In the genomic region with DNA sequence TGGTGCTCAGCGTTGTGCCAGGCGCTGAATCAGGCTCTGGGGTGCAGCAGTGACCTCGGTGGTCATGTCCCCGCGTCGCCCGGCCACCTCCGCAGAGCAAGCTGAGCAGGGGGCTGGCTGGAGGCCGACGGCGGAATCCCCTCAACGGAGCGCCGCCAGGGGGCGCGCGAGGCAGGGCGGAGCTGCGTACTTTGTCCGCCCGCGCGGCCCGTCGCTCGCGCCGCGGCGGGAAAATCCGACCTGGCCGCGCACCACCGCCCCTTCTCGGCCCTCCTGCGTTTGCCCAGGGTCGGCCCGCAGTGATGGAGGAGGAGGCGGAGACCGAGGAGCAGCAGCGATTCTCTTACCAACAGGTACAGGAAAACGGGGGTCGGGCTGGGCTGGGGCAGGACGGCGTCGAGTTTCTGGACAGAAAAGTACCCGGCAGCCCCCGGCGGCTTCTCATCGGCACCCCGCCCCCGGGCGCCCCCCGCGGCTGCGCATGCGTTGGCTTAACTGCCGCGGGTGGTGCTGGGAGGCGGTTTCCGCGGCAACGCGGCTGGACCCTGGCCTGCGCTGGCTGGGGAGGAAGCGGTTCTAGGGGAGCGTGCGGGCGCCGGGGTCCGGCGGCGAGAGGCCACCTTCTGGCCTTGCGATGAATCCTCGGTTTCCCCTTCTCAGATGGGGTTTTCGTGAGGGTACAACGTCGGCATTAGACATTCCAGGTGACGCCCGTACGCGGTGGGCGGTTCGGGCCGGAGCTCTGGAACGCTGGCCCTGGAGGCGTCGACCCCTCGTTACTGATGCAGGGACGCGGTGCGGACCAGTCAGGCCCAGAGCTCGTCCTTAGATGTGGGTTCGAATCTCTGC, we compare ENCODE assay signal across 8 cellular contexts. TPM values are rescaled to one million over a fixed set of nuclear protein-coding genes. Genes with fewer than 3 reads are reported as not detected.
DNase-seq lines count a peak whose midpoint lies in the region; TF ChIP-seq lines count a peak whose summit lies in the region.

TSS of gene CENPS (plus strand) at position 218 of the 849 bp plus-strand sequence. CDS start at position 303, 85 bp downstream.

- H3K36me3 ChIP-seq in MM.1S (replicated peaks; ENCODE audit: insufficient read depth, low read length) (no peaks in the 10 kb centered on the region), SK-N-MC (ENCODE audit: insufficient read depth, low read length) (no peaks in the 10 kb centered on the region), suprapubic skin (no peaks in the 10 kb centered on the region)

- H3K27me3 ChIP-seq in MM.1S (replicated peaks; ENCODE audit: insufficient read depth, low read length), result no peaks in the 10 kb centered on the region
- no peaks in the 10 kb centered on the region for H3K27me3 ChIP-seq in suprapubic skin

- peak within 1 kb of the TSS; percentile 96 for H3K4me2 ChIP-seq in MM.1S (ENCODE audit: low read depth, low read length)

- H3K27ac Mint-ChIP-seq in activated naive CD4-positive, alpha-beta T cell treated with anti-CD3 and anti-CD28 coated beads for 36 hours, result peak within 1 kb of the TSS; percentile 93

- TF ChIP-seq CTCF in MM.1S (IDR thresholded peaks at IDR 0.05; ENCODE audit: low read length) (peak; percentile 87), suprapubic skin (IDR thresholded peaks at IDR 0.05) (peak; percentile 94 to 96)

- no peaks in the 10 kb centered on the region for H3K9me2 ChIP-seq in MM.1S (replicated peaks; ENCODE audit: insufficient read depth, low read length)

- H3K79me2 ChIP-seq in MM.1S (ENCODE audit: low read length), result peaks cover 7% of the 10 kb centered on the region; the same call in 1 of the 2 replicates

- H3K4me3 ChIP-seq in MM.1S (ENCODE audit: low read length) (peak within 1 kb of the TSS; percentile 97), SK-N-MC (peak within 1 kb of the TSS; percentile 99), suprapubic skin (peak within 1 kb of the TSS; percentile 64)

- peak within 1 kb of the TSS; percentile 93 for H3K4me3 Mint-ChIP-seq in activated naive CD4-positive, alpha-beta T cell treated with anti-CD3 and anti-CD28 coated beads for 36 hours

- 0% methylated on average over 9 of the region's 94 CpGs for WGBS in suprapubic skin

- peaks cover 21% of the 10 kb centered on the region for H3K4me1 Mint-ChIP-seq in activated naive CD4-positive, alpha-beta T cell treated with anti-CD3 and anti-CD28 coated beads for 36 hours (ENCODE audit: low read depth)

- TF ChIP-seq EP300 in suprapubic skin (IDR thresholded peaks at IDR 0.05), result peak; percentile 10

- H3K9ac ChIP-seq in MM.1S (ENCODE audit: low read length) (peak within 1 kb of the TSS; percentile 87), SK-N-MC (ENCODE audit: insufficient read length) (peak within 1 kb of the TSS; percentile 92)

- no peaks in the 10 kb centered on the region for H3K9me3 Mint-ChIP-seq in activated naive CD4-positive, alpha-beta T cell treated with anti-CD3 and anti-CD28 coated beads for 36 hours

- no peak for TF ChIP-seq POLR2A in suprapubic skin (IDR thresholded peaks at IDR 0.05)

- intact Hi-C loops in activated naive CD4-positive, alpha-beta T cell treated with anti-CD3 and anti-CD28 coated beads for 36 hours (cut with micrococcal nuclease), result loop anchor here (1.0 to 2.0 kb wide), 4 partner anchors 42 to 436 kb away; partner anchors contain the start of genes DFFA and UBE4B

- H3K9me3 ChIP-seq in MM.1S (replicated peaks; ENCODE audit: insufficient read depth, low read length) (no peaks in the 10 kb centered on the region), SK-N-MC (ENCODE audit: low read depth, low read length) (no peaks in the 10 kb centered on the region), suprapubic skin (no peaks in the 10 kb centered on the region)

- DNase-seq in GM04504 (ENCODE audit: low read depth) (peak; percentile 78), HCEC 1CT (peak; percentile 82), MM.1S (peak; percentile 87), SK-N-MC (ENCODE audit: low read depth, low spot score) (no peak), germinal center (ENCODE audit: low spot score) (peak; percentile 99), occipital lobe (lab: John Stamatoyannopoulos, UW) (peak; percentile 82), suprapubic skin (ENCODE audit: low spot score in 2 of 2) (peak; percentile 89 to 91)
- peak; percentile 79 for DNase-seq in activated naive CD4-positive, alpha-beta T cell treated with anti-CD3 and anti-CD28 coated beads for 36 hours

- H3K36me3 Mint-ChIP-seq in activated naive CD4-positive, alpha-beta T cell treated with anti-CD3 and anti-CD28 coated beads for 36 hours (ENCODE audit: low read depth), result no peaks in the 10 kb centered on the region

- H3K4me1 ChIP-seq in MM.1S (ENCODE audit: low read length) (peaks cover 7% of the 10 kb centered on the region; the same call in 1 of the 2 replicates), suprapubic skin (peaks cover 23% of the 10 kb centered on the region)

- H4K20me1 ChIP-seq in MM.1S (ENCODE audit: insufficient read depth, low read length), result no peaks in the 10 kb centered on the region

- no peaks in the 10 kb centered on the region for H3F3A ChIP-seq in MM.1S (ENCODE audit: insufficient read depth, low read length)

- peak within 1 kb of the TSS; percentile 93 for H2AFZ ChIP-seq in MM.1S (ENCODE audit: low read length)

- H3K27ac ChIP-seq in MM.1S (ENCODE audit: low read length), result peak within 1 kb of the TSS; percentile 55; the same call in 1 of the 2 replicates
- H3K27ac ChIP-seq in SK-N-MC, result peak within 1 kb of the TSS; percentile 78
- no peak within 1 kb of the TSS for H3K27ac ChIP-seq in suprapubic skin

- CTCF ChIA-PET in activated naive CD4-positive, alpha-beta T cell treated with anti-CD3 and anti-CD28 coated beads for 36 hours (lab: Charles Lee), result interaction anchor here (0.6 to 4.3 kb wide), 13 partner anchors 10 to 479 kb away, joined by 3 to 46 read pairs (median 3); no protein-coding TSS in a partner anchor

- no peaks in the 10 kb centered on the region for H3K27me3 Mint-ChIP-seq in activated naive CD4-positive, alpha-beta T cell treated with anti-CD3 and anti-CD28 coated beads for 36 hours (ENCODE audit: low read depth)

RNA-seq across cellular contexts. Expression of gene CENPS, which starts in this region (rescaled TPM):
- total RNA-seq in activated naive CD4-positive, alpha-beta T cell treated with anti-CD3 and anti-CD28 coated beads for 36 hours, result 10 to 100 TPM; 21.5 to 23.4 TPM
- total RNA-seq in occipital lobe, result 6.6 TPM
- 1 to 10 TPM in 2 of 4 donors, under 1 TPM in 1, not detected in 1; 0.62 to 3.6 (median 2.5) TPM for total RNA-seq in suprapubic skin
